8 cellular contexts compared by ENCODE assay signal in genomic region chr2:74573747-74574562, GRCh38. TPM values are rescaled to one million over a fixed set of nuclear protein-coding genes. Genes with fewer than 3 reads are reported as not detected.
DNase-seq lines count a peak whose midpoint lies in the region; ATAC-seq and TF ChIP-seq lines count a peak whose summit lies in the region.

No MANE protein-coding gene starts in this region.

- peak overlapping the region; percentile 28 for H3K4me3 Mint-ChIP-seq in activated CD4-positive, alpha-beta T cell treated with anti-CD3 and anti-CD28 coated beads, Interleukin-2, amount 10 ng/mL, durations not matched to agents 7 days and 5 days

- no peaks in the 10 kb centered on the region for H3K27me3 ChIP-seq in foreskin keratinocyte

- in situ Hi-C loops in SK-MEL-5 (cut with HindIII; ENCODE audit: low pct_unique_long_range_greater_than_20kb, low sequenced_read_pairs): no loop called here

- H3K27ac ChIP-seq in foreskin keratinocyte: no peak overlapping the region

- ATAC-seq in HG03064 (IDR thresholded peaks at IDR 0.05; ENCODE audit: low read depth, unreplicated experiment) (peak; percentile 44), foreskin keratinocyte (peak; percentile 86)

- H3K27ac Mint-ChIP-seq in activated CD4-positive, alpha-beta T cell treated with anti-CD3 and anti-CD28 coated beads, Interleukin-2, amount 10 ng/mL, durations not matched to agents 7 days and 5 days: peak overlapping the region; percentile 67

- peaks cover 12% of the 10 kb centered on the region for H3K36me3 Mint-ChIP-seq in activated CD4-positive, alpha-beta T cell treated with anti-CD3 and anti-CD28 coated beads, Interleukin-2, amount 10 ng/mL, durations not matched to agents 7 days and 5 days (ENCODE audit: low read depth)

- H3K4me1 ChIP-seq in foreskin keratinocyte: peaks cover 12% of the 10 kb centered on the region

- no peak for TF ChIP-seq CTCF in foreskin keratinocyte (conservative IDR thresholded peaks at IDR 0.05)

- POLR2A ChIA-PET in activated CD4-positive, alpha-beta T cell treated with anti-CD3 and anti-CD28 coated beads, Interleukin-2, amount 10 ng/mL, durations not matched to agents 7 days and 5 days (lab: Charles Lee): interaction anchor here (0.7 kb wide), 1 partner anchor 44 kb away, joined by 3 read pairs; the partner anchor contains the start of genes AUP1 and HTRA2

- peak; percentile 56 for DNase-seq in activated CD4-positive, alpha-beta T cell treated with anti-CD3 and anti-CD28 coated beads, Interleukin-2, amount 10 ng/mL, durations not matched to agents 7 days and 5 days
- DNase-seq in activated CD4-positive, alpha-beta T cell treated with anti-CD3 and anti-CD28 coated beads for 1 hour: no peak
- DNase-seq in SK-MEL-5 (ENCODE audit: low read depth, low spot score) (peak; percentile 97), foreskin keratinocyte (peak; percentile 88 to 91), NCI-H82 treated with DMSO at 0.1 percent for 48 hours (lab: John Stamatoyannopoulos, UW; ENCODE audit: unreplicated experiment) (no peak), SK-N-DZ (ENCODE audit: low spot score) (no peak), cerebellum (ENCODE audit: low spot score) (no peak)

- H3K27me3 Mint-ChIP-seq in activated CD4-positive, alpha-beta T cell treated with anti-CD3 and anti-CD28 coated beads, Interleukin-2, amount 10 ng/mL, durations not matched to agents 7 days and 5 days: no peaks in the 10 kb centered on the region

- CTCF ChIA-PET in activated CD4-positive, alpha-beta T cell treated with anti-CD3 and anti-CD28 coated beads, Interleukin-2, amount 10 ng/mL, durations not matched to agents 7 days and 5 days (lab: Charles Lee): interaction anchor here (0.7 to 6.2 kb wide), 5 partner anchors 12 to 203 kb away, joined by 3 to 56 read pairs (median 23); partner anchors contain the start of genes CCDC142 and TTC31

- H3K4me1 Mint-ChIP-seq in activated CD4-positive, alpha-beta T cell treated with anti-CD3 and anti-CD28 coated beads, Interleukin-2, amount 10 ng/mL, durations not matched to agents 7 days and 5 days: peaks cover 33% of the 10 kb centered on the region

- H3K9me3 Mint-ChIP-seq in activated CD4-positive, alpha-beta T cell treated with anti-CD3 and anti-CD28 coated beads, Interleukin-2, amount 10 ng/mL, durations not matched to agents 7 days and 5 days: peaks cover 8% of the 10 kb centered on the region

RNA-seq across cellular contexts. Expression of gene DOK1, which starts 19.4 kb away (rescaled TPM):
- 10 to 100 TPM; 28.0 to 34.4 TPM for total RNA-seq in activated CD4-positive, alpha-beta T cell treated with anti-CD3 and anti-CD28 coated beads, Interleukin-2, amount 10 ng/mL, durations not matched to agents 7 days and 5 days
- 3.5 and 3.9 TPM in 2 replicates for total RNA-seq in SK-MEL-5 (2014; rRNA removed; shearing (Covaris generic))
- 16.9 and 17.8 TPM in 2 replicates for polyA plus RNA-seq in SK-MEL-5 (2015; cell fraction: cytosol; rRNA removed)
- polyA plus RNA-seq in SK-MEL-5 (2015; cell fraction: nucleus; rRNA removed): 14.6 and 18.5 TPM in 2 replicates
- total RNA-seq in foreskin keratinocyte: 4.3 and 4.5 TPM in 2 replicates
- polyA plus RNA-seq in foreskin keratinocyte: 5.4 and 6.1 TPM in 2 replicates
- polyA plus RNA-seq in SK-N-DZ (2014; cell fraction: cytosol; rRNA removed): 9.7 and 11.1 TPM in 2 replicates
- 10.3 and 23.6 TPM in 2 replicates for polyA plus RNA-seq in SK-N-DZ (2014; cell fraction: nucleus; rRNA removed)
- 2.4 TPM for total RNA-seq in cerebellum

RNA-seq across cellular contexts. Expression of gene LOXL3, which starts 20.2 kb away (rescaled TPM):
- under 1 TPM; 0.12 to 0.15 TPM for total RNA-seq in activated CD4-positive, alpha-beta T cell treated with anti-CD3 and anti-CD28 coated beads, Interleukin-2, amount 10 ng/mL, durations not matched to agents 7 days and 5 days
- 29.6 and 30.4 TPM in 2 replicates for total RNA-seq in SK-MEL-5 (2014; rRNA removed; shearing (Covaris generic))
- polyA plus RNA-seq in SK-MEL-5 (2015; cell fraction: cytosol; rRNA removed): 50.1 and 58.5 TPM in 2 replicates
- polyA plus RNA-seq in SK-MEL-5 (2015; cell fraction: nucleus; rRNA removed): 101 and 107 TPM in 2 replicates
- total RNA-seq in foreskin keratinocyte (1.4 and 1.9 TPM in 2 replicates), cerebellum (7.0 TPM)
- polyA plus RNA-seq in foreskin keratinocyte: 1.2 and 1.8 TPM in 2 replicates
- polyA plus RNA-seq in SK-N-DZ (2014; cell fraction: cytosol; rRNA removed): 28.0 and 30.1 TPM in 2 replicates
- 55.3 and 55.5 TPM in 2 replicates for polyA plus RNA-seq in SK-N-DZ (2014; cell fraction: nucleus; rRNA removed)

RNA-seq across cellular contexts. Expression of gene HTRA2, which starts 44.2 kb away (rescaled TPM):
- 10 to 100 TPM; 41.6 to 45.8 TPM for total RNA-seq in activated CD4-positive, alpha-beta T cell treated with anti-CD3 and anti-CD28 coated beads, Interleukin-2, amount 10 ng/mL, durations not matched to agents 7 days and 5 days
- 99.6 and 106 TPM in 2 replicates for total RNA-seq in SK-MEL-5 (2014; rRNA removed; shearing (Covaris generic))
- polyA plus RNA-seq in SK-MEL-5 (2015; cell fraction: cytosol; rRNA removed): 80.9 and 83.0 TPM in 2 replicates
- polyA plus RNA-seq in SK-MEL-5 (2015; cell fraction: nucleus; rRNA removed): 134 and 180 TPM in 2 replicates
- total RNA-seq in foreskin keratinocyte (35.6 and 37.1 TPM in 2 replicates), cerebellum (26.2 TPM)
- polyA plus RNA-seq in foreskin keratinocyte: 39.8 and 40.3 TPM in 2 replicates
- 61.5 and 73.7 TPM in 2 replicates for polyA plus RNA-seq in SK-N-DZ (2014; cell fraction: cytosol; rRNA removed)
- 109 and 154 TPM in 2 replicates for polyA plus RNA-seq in SK-N-DZ (2014; cell fraction: nucleus; rRNA removed)

RNA-seq across cellular contexts. Expression of gene AUP1, which starts 44.4 kb away (rescaled TPM):
- 100 to 1,000 TPM; 116 to 136 TPM for total RNA-seq in activated CD4-positive, alpha-beta T cell treated with anti-CD3 and anti-CD28 coated beads, Interleukin-2, amount 10 ng/mL, durations not matched to agents 7 days and 5 days
- total RNA-seq in SK-MEL-5 (2014; rRNA removed; shearing (Covaris generic)): 366 and 433 TPM in 2 replicates
- 301 and 335 TPM in 2 replicates for polyA plus RNA-seq in SK-MEL-5 (2015; cell fraction: cytosol; rRNA removed)
- 1,451 and 2,044 TPM in 2 replicates for polyA plus RNA-seq in SK-MEL-5 (2015; cell fraction: nucleus; rRNA removed)
- total RNA-seq in foreskin keratinocyte (138 and 144 TPM in 2 replicates), cerebellum (35.0 TPM)
- 177 and 180 TPM in 2 replicates for polyA plus RNA-seq in foreskin keratinocyte
- 181 and 194 TPM in 2 replicates for polyA plus RNA-seq in SK-N-DZ (2014; cell fraction: cytosol; rRNA removed)
- polyA plus RNA-seq in SK-N-DZ (2014; cell fraction: nucleus; rRNA removed): 817 and 859 TPM in 2 replicates

RNA-seq across cellular contexts. Expression of gene DQX1, which starts 47.9 kb away (rescaled TPM):
- under 1 TPM; 0.25 to 0.52 TPM for total RNA-seq in activated CD4-positive, alpha-beta T cell treated with anti-CD3 and anti-CD28 coated beads, Interleukin-2, amount 10 ng/mL, durations not matched to agents 7 days and 5 days
- total RNA-seq in SK-MEL-5 (2014; rRNA removed; shearing (Covaris generic)): 0.16 and 0.21 TPM in 2 replicates
- 0.25 and 0.47 TPM in 2 replicates for polyA plus RNA-seq in SK-MEL-5 (2015; cell fraction: cytosol; rRNA removed)
- polyA plus RNA-seq in SK-MEL-5 (2015; cell fraction: nucleus; rRNA removed): 1.4 and 5.1 TPM in 2 replicates
- 2.5 and 4.2 TPM in 2 replicates for total RNA-seq in foreskin keratinocyte
- polyA plus RNA-seq in foreskin keratinocyte: 2.2 and 3.1 TPM in 2 replicates
- 0.22 and 0.33 TPM in 2 replicates for polyA plus RNA-seq in SK-N-DZ (2014; cell fraction: cytosol; rRNA removed)
- 7.7 and 10.3 TPM in 2 replicates for polyA plus RNA-seq in SK-N-DZ (2014; cell fraction: nucleus; rRNA removed)
- total RNA-seq in cerebellum: 0.45 TPM

Comparison
In these comparisons a context has a peak if more than half of its experiments do, and no peak if none do; other contexts are left out.
1. DNase-seq: peak in activated CD4-positive, alpha-beta T cell treated with anti-CD3 and anti-CD28 coated beads, Interleukin-2, amount 10 ng/mL, durations not matched to agents 7 days and 5 days (single experiment), SK-MEL-5 (single experiment) and foreskin keratinocyte (2 of 2); none in activated CD4-positive, alpha-beta T cell treated with anti-CD3 and anti-CD28 coated beads for 1 hour (single experiment), NCI-H82 treated with DMSO at 0.1 percent for 48 hours (single experiment), SK-N-DZ (single experiment) and cerebellum (single experiment).